In the genomic region with DNA sequence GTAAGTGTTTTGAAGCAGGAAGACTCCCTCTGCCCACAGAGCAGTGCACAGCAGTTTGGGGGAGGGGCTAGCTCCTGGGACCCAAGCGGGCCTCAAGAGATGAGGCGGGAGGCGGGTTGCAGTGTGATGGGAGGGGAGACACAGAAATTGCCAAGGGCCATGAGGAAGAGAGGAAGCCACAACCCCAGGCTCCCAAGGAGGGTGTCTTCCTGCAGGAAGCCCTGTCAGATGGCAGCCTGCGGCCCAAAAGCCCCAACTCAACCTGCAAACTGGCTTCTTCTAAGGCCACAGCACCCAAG, we compare ENCODE assay signal across 24 cellular contexts. TPM values are rescaled to one million over a fixed set of nuclear protein-coding genes. Genes with fewer than 3 reads are reported as not detected.
DNase-seq lines count a peak whose midpoint lies in the region; ATAC-seq lines count a peak whose summit lies in the region.
"Had no signal": no experiment of that assay in that cellular context is flagged by ENCODE, and none has a peak within 500 bp of the region (broad histone marks: within the 10 kb centered on the region; RNA-seq: fewer than 3 reads in every experiment).

No MANE protein-coding gene starts in this region.

- intact Hi-C loops in activated naive CD4-positive, alpha-beta T cell treated with anti-CD3 and anti-CD28 coated beads for 36 hours (cut with micrococcal nuclease), result loop anchor here (10.0 kb wide), 1 partner anchor 148 kb away; no protein-coding TSS in a partner anchor

- H2AK5ac ChIP-seq in mesendoderm (ENCODE audit: low read length), result peak overlapping the region; percentile 39

- no peak overlapping the region for H3K9ac ChIP-seq in mesendoderm (ENCODE audit: low read length)

- no peak overlapping the region for H3K4me3 ChIP-seq in mesendoderm (ENCODE audit: low read length)
- H3K4me3 ChIP-seq: coronary artery, upper lobe of right lung had no signal

- peaks cover under 1% of the 10 kb centered on the region for H3K27me3 ChIP-seq in mesendoderm (ENCODE audit: insufficient read depth, low read length, poor library complexity)

- H3K4me3 Mint-ChIP-seq in activated T-helper 17 cell treated with anti-CD3 and anti-CD28 coated beads, Interleukin-2, amount 50 U/mL, for 72 hours, result no peak overlapping the region
- H3K4me3 Mint-ChIP-seq in activated naive CD4-positive, alpha-beta T cell treated with anti-CD3 and anti-CD28 coated beads for 36 hours, result no peak overlapping the region
- H3K4me3 Mint-ChIP-seq: activated CD8-positive, alpha-beta T cell treated with anti-CD3 and anti-CD28 coated beads for 36 hours had no signal

- no peak overlapping the region for H3K4ac ChIP-seq in mesendoderm (ENCODE audit: low read depth, low read length)

- H2BK15ac ChIP-seq in mesendoderm (replicated peaks; ENCODE audit: low read depth), result no peak overlapping the region

- CTCF ChIA-PET in activated naive CD4-positive, alpha-beta T cell treated with anti-CD3 and anti-CD28 coated beads for 36 hours (lab: Charles Lee), result interaction anchor here (1.2 kb wide), 1 partner anchor 150 kb away, joined by 5 read pairs; no protein-coding TSS in a partner anchor

- no peak overlapping the region for H3K18ac ChIP-seq in mesendoderm (ENCODE audit: low read length)

- H3K4me1 Mint-ChIP-seq in activated T-helper 17 cell treated with anti-CD3 and anti-CD28 coated beads, Interleukin-2, amount 50 U/mL, for 72 hours, result no peaks in the 10 kb centered on the region
- H3K4me1 Mint-ChIP-seq in activated naive CD4-positive, alpha-beta T cell treated with anti-CD3 and anti-CD28 coated beads for 36 hours (ENCODE audit: low read depth), result peaks cover 4% of the 10 kb centered on the region

- H4K5ac ChIP-seq in mesendoderm (ENCODE audit: low read length), result no peak overlapping the region

- no peak overlapping the region for H3K23ac ChIP-seq in mesendoderm (ENCODE audit: low read length)

- DNase-seq in D341Med (ENCODE audit: low spot score) (peak; percentile 17), UCSD-AML1 (lab: John Stamatoyannopoulos, UW; ENCODE audit: unreplicated experiment) (peak; percentile 80), mesendoderm (peak; percentile 82)
- DNase-seq in activated T-cell treated with anti-CD3 and anti-CD28 coated beads, Interleukin-2, amount 50 U/mL, for 48 hours, result no peak
- DNase-seq in activated naive CD4-positive, alpha-beta T cell treated with anti-CD3 and anti-CD28 coated beads for 36 hours, result no peak
- DNase-seq: activated CD8-positive, alpha-beta T cell treated with anti-CD3 and anti-CD28 coated beads for 36 hours; activated effector memory CD4-positive, alpha-beta T cell treated with Interleukin-2 at 50 U/mL for 16 hours; anterior cingulate cortex; DMS79; erythroblast; midbrain; NCI-H2107; SHP77 treated with DMSO at 0.1 percent for 48 hours; stimulated activated naive B cell treated with anti-CD40 and anti-IgM and Interleukin-4, amounts not matched to agents 10 μg/mL and 1 μg/mL and 100 μg/mL, for 72 hours; T-helper 9 cell; upper lobe of right lung had no signal

- H2BK5ac ChIP-seq in mesendoderm (ENCODE audit: low read length), result peak overlapping the region; percentile 48

- H4K8ac ChIP-seq in mesendoderm (ENCODE audit: low read depth, low read length), result no peak overlapping the region

- H3K36me3 ChIP-seq in KOPT-K1 (ENCODE audit: insufficient read depth, low read length) (no peaks in the 10 kb centered on the region), mesendoderm (ENCODE audit: control insufficient read depth, insufficient read depth, low read length) (no peaks in the 10 kb centered on the region)
- H3K36me3 ChIP-seq: upper lobe of right lung had no signal

- no peaks in the 10 kb centered on the region for H3K9me3 ChIP-seq in KOPT-K1 (ENCODE audit: insufficient read depth, low read length, poor library complexity, severe bottlenecking)
- H3K9me3 ChIP-seq: upper lobe of right lung had no signal

- peak overlapping the region; percentile 35 for H3K56ac ChIP-seq in mesendoderm (ENCODE audit: low read length)

- H3K4me2 ChIP-seq in mesendoderm (ENCODE audit: low read length), result no peak overlapping the region

- WGBS in mesendoderm (ENCODE audit: extremely low coverage, insufficient coverage, low lambda C conversion rate), result no CpG with 5 or more reads among the region's 4 CpGs

- H3K27me3 Mint-ChIP-seq in activated T-helper 17 cell treated with anti-CD3 and anti-CD28 coated beads, Interleukin-2, amount 50 U/mL, for 72 hours, result peaks cover 51% of the 10 kb centered on the region
- H3K27me3 Mint-ChIP-seq in activated naive CD4-positive, alpha-beta T cell treated with anti-CD3 and anti-CD28 coated beads for 36 hours (ENCODE audit: low read depth), result peaks cover 24% of the 10 kb centered on the region

- no peak overlapping the region for H2BK120ac ChIP-seq in mesendoderm (ENCODE audit: low read depth, low read length)

- H3K9me3 Mint-ChIP-seq in activated T-helper 17 cell treated with anti-CD3 and anti-CD28 coated beads, Interleukin-2, amount 50 U/mL, for 72 hours, result no peaks in the 10 kb centered on the region
- peaks cover 3% of the 10 kb centered on the region for H3K9me3 Mint-ChIP-seq in activated naive CD4-positive, alpha-beta T cell treated with anti-CD3 and anti-CD28 coated beads for 36 hours

- no peak for ATAC-seq in GM19463 (IDR thresholded peaks at IDR 0.05; ENCODE audit: unreplicated experiment)
- no peak for ATAC-seq in activated T-helper 17 cell treated with anti-CD3 and anti-CD28 coated beads, Interleukin-2, amount 50 U/mL, for 72 hours (replicated peaks)
- ATAC-seq: activated CD8-positive, alpha-beta T cell treated with anti-CD3 and anti-CD28 coated beads for 36 hours; upper lobe of right lung had no signal

- peaks cover 11% of the 10 kb centered on the region for H3K4me1 ChIP-seq in mesendoderm (ENCODE audit: control insufficient read depth, low read depth, low read length)

- no peak overlapping the region for H3K27ac Mint-ChIP-seq in activated T-helper 17 cell treated with anti-CD3 and anti-CD28 coated beads, Interleukin-2, amount 50 U/mL, for 72 hours
- no peak overlapping the region for H3K27ac Mint-ChIP-seq in activated naive CD4-positive, alpha-beta T cell treated with anti-CD3 and anti-CD28 coated beads for 36 hours
- H3K27ac Mint-ChIP-seq: activated CD8-positive, alpha-beta T cell treated with anti-CD3 and anti-CD28 coated beads for 36 hours; stimulated activated naive B cell treated with anti-CD40 and anti-IgM and Interleukin-4, amounts not matched to agents 10 μg/mL and 1 μg/mL and 100 μg/mL, for 72 hours had no signal

- H3K27ac ChIP-seq in KOPT-K1 (ENCODE audit: low read depth, low read length, poor library complexity, severe bottlenecking) (peak overlapping the region; percentile 59), mesendoderm (ENCODE audit: low read depth, low read length) (no peak overlapping the region)
- H3K27ac ChIP-seq: coronary artery, HL-60, upper lobe of right lung had no signal

- no peaks in the 10 kb centered on the region for H3K79me2 ChIP-seq in mesendoderm (ENCODE audit: control insufficient read depth, insufficient read depth, low read length)

- H3K79me1 ChIP-seq in mesendoderm (ENCODE audit: low read length), result no peaks in the 10 kb centered on the region

- no peaks in the 10 kb centered on the region for H3K36me3 Mint-ChIP-seq in activated T-helper 17 cell treated with anti-CD3 and anti-CD28 coated beads, Interleukin-2, amount 50 U/mL, for 72 hours (ENCODE audit: low read depth)
- H3K36me3 Mint-ChIP-seq in activated naive CD4-positive, alpha-beta T cell treated with anti-CD3 and anti-CD28 coated beads for 36 hours (ENCODE audit: low read depth), result no peaks in the 10 kb centered on the region

RNA-seq across cellular contexts. Expression of gene ISLR2, which starts 7.3 kb away (rescaled TPM):
- 0.28 TPM for polyA plus RNA-seq in mesendoderm (2013, experiment 1 of 2)
- 0.21 TPM for polyA plus RNA-seq in mesendoderm (2013, experiment 2 of 2)
- total RNA-seq in activated T-helper 17 cell treated with anti-CD3 and anti-CD28 coated beads, Interleukin-2, amount 50 U/mL, for 72 hours, result not detected
- total RNA-seq in activated naive CD4-positive, alpha-beta T cell treated with anti-CD3 and anti-CD28 coated beads for 36 hours, result not detected
- total RNA-seq: activated CD8-positive, alpha-beta T cell treated with anti-CD3 and anti-CD28 coated beads for 36 hours had no signal

RNA-seq across cellular contexts. Expression of gene GOLGA6A, which starts 40.7 kb away (rescaled TPM):
- 0.20 TPM for polyA plus RNA-seq in mesendoderm (2013, experiment 1 of 2)
- polyA plus RNA-seq in mesendoderm (2013, experiment 2 of 2), result 0.45 TPM
- total RNA-seq in activated T-helper 17 cell treated with anti-CD3 and anti-CD28 coated beads, Interleukin-2, amount 50 U/mL, for 72 hours, result under 1 TPM in 1 of 2 donors, not detected in 1; 0.11 TPM
- total RNA-seq in activated naive CD4-positive, alpha-beta T cell treated with anti-CD3 and anti-CD28 coated beads for 36 hours, result under 1 TPM; 0.14 to 0.84 TPM
- total RNA-seq: activated CD8-positive, alpha-beta T cell treated with anti-CD3 and anti-CD28 coated beads for 36 hours; kidney epithelial cell; osteocyte; upper lobe of right lung had no signal
- polyA plus RNA-seq: BJ had no signal

RNA-seq across cellular contexts. Expression of gene ISLR, which starts 50.4 kb away (rescaled TPM):
- polyA plus RNA-seq in mesendoderm (2013, experiment 1 of 2), result 1.2 TPM
- 0.84 TPM for polyA plus RNA-seq in mesendoderm (2013, experiment 2 of 2)
- total RNA-seq in activated T-helper 17 cell treated with anti-CD3 and anti-CD28 coated beads, Interleukin-2, amount 50 U/mL, for 72 hours, result not detected
- not detected for total RNA-seq in activated naive CD4-positive, alpha-beta T cell treated with anti-CD3 and anti-CD28 coated beads for 36 hours
- total RNA-seq: activated CD8-positive, alpha-beta T cell treated with anti-CD3 and anti-CD28 coated beads for 36 hours had no signal

Comparison
In these comparisons a context has a peak if more than half of its experiments do, and no peak if none do; other contexts are left out.
1. DNase-seq: peak in D341Med (single experiment), UCSD-AML1 (single experiment) and mesendoderm (single experiment); none in activated T-cell treated with anti-CD3 and anti-CD28 coated beads, Interleukin-2, amount 50 U/mL, for 48 hours (0 of 2) and activated naive CD4-positive, alpha-beta T cell treated with anti-CD3 and anti-CD28 coated beads for 36 hours (single experiment).